ENCODE assay signal across 8 cellular contexts in genomic region chr6:80165143-80165542, GRCh38. TPM values are rescaled to one million over a fixed set of nuclear protein-coding genes. Genes with fewer than 3 reads are reported as not detected.
DNase-seq lines count a peak whose midpoint lies in the region; ATAC-seq lines count a peak whose summit lies in the region.

No MANE protein-coding gene starts in this region.

- DNase-seq in NOMO-1 treated with dmso at 0.1 percent for 144 hours (lab: John Stamatoyannopoulos, UW; ENCODE audit: unreplicated experiment), result peak; percentile 25
- DNase-seq in iris pigment epithelial cell (ENCODE audit: low read depth), result peak; percentile 65
- DNase-seq in NCI-H526 (lab: John Stamatoyannopoulos, UW), result no peak
- no peak for DNase-seq in SW480 (ENCODE audit: low spot score)
- no peak for DNase-seq in epidermal melanocyte (ENCODE audit: insufficient read length, low spot score)
- DNase-seq in Right ventricle myocardium inferior (ENCODE audit: missing footprints), result no peak

- ATAC-seq in GM18861 (IDR thresholded peaks at IDR 0.05; ENCODE audit: unreplicated experiment), result peak; percentile 95
- peak; percentile 95 for ATAC-seq in HG02623 (IDR thresholded peaks at IDR 0.05; ENCODE audit: unreplicated experiment)
- ATAC-seq in Right ventricle myocardium inferior, result no peak

- intact Hi-C loops in Right ventricle myocardium inferior (cut with DNase I), result no loop called here

RNA-seq across cellular contexts. Expression of gene BCKDHB, which starts 58.7 kb away (rescaled TPM):
- 28.5 TPM for total RNA-seq in Right ventricle myocardium inferior

Comparison
In these comparisons a context has a peak if more than half of its experiments do, and no peak if none do; other contexts are left out.
1. DNase-seq: peak in NOMO-1 treated with dmso at 0.1 percent for 144 hours (single experiment) and iris pigment epithelial cell (single experiment); none in NCI-H526 (0 of 2), SW480 (single experiment), epidermal melanocyte (single experiment) and Right ventricle myocardium inferior (single experiment).